ENCODE assay signal across 17 cellular contexts in the genomic region with DNA sequence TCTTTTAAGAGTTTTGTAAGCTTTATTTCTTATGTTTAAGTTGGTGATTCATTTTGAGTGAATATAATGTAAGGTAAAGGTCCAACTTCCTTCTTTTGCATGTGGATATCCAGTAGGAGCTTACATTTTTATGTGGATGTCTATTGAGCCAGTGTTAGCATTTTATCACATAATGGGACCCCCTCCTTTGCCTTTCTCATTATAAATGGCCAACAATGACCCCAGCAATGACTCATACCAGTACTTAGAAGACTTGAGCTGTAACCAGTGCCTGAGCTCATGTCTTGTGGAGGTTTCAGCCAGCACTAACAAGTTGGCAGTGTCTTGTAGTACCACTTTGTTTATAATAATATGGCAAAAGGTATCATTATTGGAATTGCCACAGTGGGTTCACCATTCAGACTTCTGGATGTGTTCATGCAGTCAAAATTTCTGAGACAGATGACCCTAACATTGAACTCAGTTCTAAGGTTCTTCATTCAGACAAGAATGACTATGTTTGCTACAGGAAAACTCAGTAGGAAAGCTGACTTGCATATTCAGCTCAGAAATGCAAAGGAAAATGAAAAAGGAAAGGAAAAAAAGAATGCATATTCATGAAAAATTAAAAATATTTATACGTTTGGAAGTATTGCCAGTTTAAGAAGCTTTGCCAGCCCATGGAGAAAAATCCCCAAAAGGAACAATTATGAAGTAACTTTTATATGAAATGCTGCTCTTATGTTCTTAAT. TPM values are rescaled to one million over a fixed set of nuclear protein-coding genes. Genes with fewer than 3 reads are reported as not detected.
DNase-seq lines count a peak whose midpoint lies in the region; ATAC-seq, FAIRE-seq and TF ChIP-seq lines count a peak whose summit lies in the region.
"Had no signal": no experiment of that assay in that cellular context is flagged by ENCODE, and none has a peak within 500 bp of the region (broad histone marks: within the 10 kb centered on the region; RNA-seq: fewer than 3 reads in every experiment).

No MANE protein-coding gene starts in this region.

- peak overlapping the region; percentile 75; the same call in 1 of the 2 replicates for H2BK5ac ChIP-seq in H1 (ENCODE audit: low read depth, low read length)

- no peak overlapping the region for H3K4ac ChIP-seq in H1 (replicated peaks; ENCODE audit: insufficient read length, low read depth, low read length)

- CTCF ChIA-PET in H1 (lab: Charles Lee; ENCODE audit: partially characterized antibody), result interaction anchor here (0.7 to 1.8 kb wide), 4 partner anchors 8 to 144 kb away, joined by 3 to 5 read pairs (median 4); no protein-coding TSS in a partner anchor

- no peak overlapping the region for H3K56ac ChIP-seq in H1 (replicated peaks; ENCODE audit: insufficient read length, low read depth, low read length)

- no peak overlapping the region for H4K5ac ChIP-seq in H1 (ENCODE audit: insufficient read length, low read depth, low read length)

- peak overlapping the region; percentile 34; the same call in 1 of the 2 replicates for H3K18ac ChIP-seq in H1 (ENCODE audit: extremely low read depth, low read length)

- no peak overlapping the region for H4K8ac ChIP-seq in H1 (ENCODE audit: extremely low read depth, insufficient read depth, low read length)

- H2BK120ac ChIP-seq in H1 (replicated peaks; ENCODE audit: low read depth, low read length), result no peak overlapping the region

- H3K79me2 ChIP-seq in H1 (ENCODE audit: control insufficient read depth in 1 of 2, insufficient read depth in 2 of 2, low read length in 2 of 2), result no peaks in the 10 kb centered on the region

- peaks cover 4 to 7% of the 10 kb centered on the region in 2 donors for H3K36me3 Mint-ChIP-seq in activated naive CD4-positive, alpha-beta T cell treated with anti-CD3 and anti-CD28 coated beads, Interleukin-2, amount 50 U/mL, for 72 hours
- H3K36me3 Mint-ChIP-seq in stimulated activated effector memory CD8-positive, alpha-beta T cell treated with anti-CD3 and anti-CD28 coated beads, Interleukin-12 subunit alpha, Interleukin-12 subunit beta, amount 100 ng/mL, for 72 hours, result no peaks in the 10 kb centered on the region

- H3K9me3 ChIP-seq in SK-N-MC (ENCODE audit: low read depth, low read length) (no peaks in the 10 kb centered on the region), H1 (ENCODE audit: insufficient read depth in 2 of 2, low read depth in 1 of 2, low read length in 1 of 2) (no peaks in the 10 kb centered on the region)
- H3K9me3 ChIP-seq: prostate gland had no signal

- no peaks in the 10 kb centered on the region for H4K20me1 ChIP-seq in H1 (replicated peaks in 1 of 2; ENCODE audit: control insufficient read depth in 1 of 2, insufficient read depth in 2 of 2, low read length in 2 of 2)

- no peak overlapping the region for H3K23ac ChIP-seq in H1 (ENCODE audit: insufficient read length)

- no peak overlapping the region for H2AFZ ChIP-seq in H1 (ENCODE audit: low read length)

- H3K9me3 Mint-ChIP-seq in activated naive CD4-positive, alpha-beta T cell treated with anti-CD3 and anti-CD28 coated beads, Interleukin-2, amount 50 U/mL, for 72 hours, result peaks cover 4 to 21% of the 10 kb centered on the region in 2 donors
- peaks cover 8% of the 10 kb centered on the region for H3K9me3 Mint-ChIP-seq in stimulated activated effector memory CD8-positive, alpha-beta T cell treated with anti-CD3 and anti-CD28 coated beads, Interleukin-12 subunit alpha, Interleukin-12 subunit beta, amount 100 ng/mL, for 72 hours

- no peak for TF ChIP-seq EP300 in H1 (IDR thresholded peaks at IDR 0.05; ENCODE audit: borderline replicate concordance in 1 of 2, low read depth in 2 of 2, low read length in 2 of 2)

- H3K4me1 ChIP-seq in H1 (replicated peaks in 1 of 4; ENCODE audit: control insufficient read depth in 3 of 4, insufficient read depth in 4 of 4, low read length in 3 of 4), result peaks cover 0 to 6% (median 4%) of the 10 kb centered on the region in 4 experiments; a peak in 3 of 7 replicates
- H3K4me1 ChIP-seq: ascending aorta, prostate gland had no signal

- H3K9ac ChIP-seq in SK-N-MC (ENCODE audit: insufficient read length) (peak overlapping the region; percentile 41), H1 (replicated peaks in 1 of 4; ENCODE audit: extremely low read depth in 1 of 4, low read depth in 3 of 4, low read length in 3 of 4) (no peak overlapping the region)

- no peak overlapping the region for H4K91ac ChIP-seq in H1 (replicated peaks; ENCODE audit: insufficient read length, low read length)

- no peak overlapping the region for H3K14ac ChIP-seq in H1 (ENCODE audit: insufficient read length)

- peak overlapping the region; percentile 61; the same call in 1 of the 2 replicates for H3K27ac ChIP-seq in SK-N-MC
- H3K27ac ChIP-seq in H1 (ENCODE audit: low read depth, low read length), result no peak overlapping the region
- H3K27ac ChIP-seq: ascending aorta, prostate gland had no signal

- TF ChIP-seq POLR2A in H1 (IDR thresholded peaks at IDR 0.05; ENCODE audit: control extremely low read depth in 1 of 2, low read depth in 2 of 2, low read length in 2 of 2), result no peak

- peak overlapping the region; percentile 53; the same call in 1 of the 2 replicates for H2BK20ac ChIP-seq in H1 (ENCODE audit: low read length)

- H3K4me3 ChIP-seq in SK-N-MC (peak overlapping the region; percentile 64), H1 (ENCODE audit: extremely low read depth in 1 of 4, insufficient read depth in 2 of 4, low read depth in 3 of 4, low read length in 4 of 4) (peak overlapping the region in 1 of 4 experiments; percentile 17; a peak in 1 of 8 replicates)
- H3K4me3 ChIP-seq: ascending aorta, prostate gland had no signal

- POLR2A ChIA-PET in H1 (lab: Charles Lee; ENCODE audit: partially characterized antibody), result interaction anchor here (0.7 kb wide), 1 partner anchor 14 kb away, joined by 3 read pairs; no protein-coding TSS in a partner anchor

- no peak overlapping the region for H2AK5ac ChIP-seq in H1 (ENCODE audit: low read depth, low read length)

- no peak for TF ChIP-seq CTCF in H1 (IDR thresholded peaks at IDR 0.05; ENCODE audit: control extremely low read depth in 1 of 3, insufficient read depth in 1 of 3, low read depth in 1 of 3, low read length in 3 of 3)

- no peaks in the 10 kb centered on the region; the same call in 1 of the 2 replicates for H3K79me1 ChIP-seq in H1 (ENCODE audit: low read depth, low read length)

- H3K4me2 ChIP-seq in H1 (ENCODE audit: insufficient read depth in 1 of 2, low read depth in 2 of 2, low read length in 2 of 2), result peak overlapping the region; percentile 47 to 48; a peak in 2 of 4 replicates

- H2BK15ac ChIP-seq in H1 (ENCODE audit: low read length), result no peak overlapping the region

- WGBS in H1 (ENCODE audit: extremely low coverage in 1 of 2, insufficient coverage in 1 of 2, insufficient read length in 1 of 2, insufficient replicate concordance in 2 of 2, low coverage in 1 of 2, low lambda C conversion rate in 2 of 2, missing lambda C conversion rate in 1 of 2), 2 experiments, result 54% methylated on average over 1 of the region's 1 CpG; no CpG with 5 or more reads in 1 of the 2 experiments

- H3K23me2 ChIP-seq in H1 (ENCODE audit: low read depth, low read length), result no peaks in the 10 kb centered on the region

- peak overlapping the region; percentile 68; the same call in 1 of the 2 replicates for H2BK12ac ChIP-seq in H1 (ENCODE audit: low read depth, low read length)

- H3K36me3 ChIP-seq in SK-N-MC (ENCODE audit: insufficient read depth, low read length) (no peaks in the 10 kb centered on the region), H1 (ENCODE audit: control insufficient read depth in 2 of 4, insufficient read depth in 4 of 4, low read length in 3 of 4) (no peaks in the 10 kb centered on the region)
- H3K36me3 ChIP-seq: ascending aorta, prostate gland had no signal

- H3K27me3 ChIP-seq in H1 (replicated peaks in 1 of 4; ENCODE audit: control insufficient read depth in 3 of 4, extremely low read depth in 1 of 4, insufficient read depth in 3 of 4, low read length in 3 of 4), result no peaks in the 10 kb centered on the region
- H3K27me3 ChIP-seq: ascending aorta had no signal

- no peak for DNase-seq in activated naive CD4-positive, alpha-beta T cell treated with anti-CD3 and anti-CD28 coated beads, Interleukin-2, amount 50 U/mL, for 72 hours (ENCODE audit: low spot score in 2 of 2)
- DNase-seq in activated naive CD4-positive, alpha-beta T cell treated with anti-CD3 and anti-CD28 coated beads, Interleukin-2, amount 50 U/mL, for 16 hours, result no peak
- no peak for DNase-seq in SK-N-MC (ENCODE audit: low read depth, low spot score)
- DNase-seq in H1 (ENCODE audit: low read depth in 1 of 2, low spot score in 2 of 2), result peak in 1 of 2 experiments; percentile 39
- DNase-seq in stimulated activated effector memory CD8-positive, alpha-beta T cell treated with anti-CD3 and anti-CD28 coated beads, Interleukin-12 subunit alpha, Interleukin-12 subunit beta, amount 100 ng/mL, for 72 hours (ENCODE audit: low spot score in 2 of 2), result no peak
- DNase-seq in DMS53 (lab: John Stamatoyannopoulos, UW), result no peak
- no peak for DNase-seq in cerebellar cortex (ENCODE audit: low spot score)
- DNase-seq: effector CD8-positive, alpha-beta T cell; Kasumi-1; left colon; naive B cell; NCI-H2081 treated with DMSO at 0.1 percent for 48 hours had no signal

- ATAC-seq in activated naive CD4-positive, alpha-beta T cell treated with anti-CD3 and anti-CD28 coated beads, Interleukin-2, amount 50 U/mL, for 72 hours, result peak; percentile 28 to 65
- peak; percentile 81 for ATAC-seq in stimulated activated effector memory CD8-positive, alpha-beta T cell treated with anti-CD3 and anti-CD28 coated beads, Interleukin-12 subunit alpha, Interleukin-12 subunit beta, amount 100 ng/mL, for 72 hours
- no peak for ATAC-seq in GM21367 (IDR thresholded peaks at IDR 0.05; ENCODE audit: unreplicated experiment)
- ATAC-seq: left colon had no signal

- FAIRE-seq in H1 (lab: Jason Lieb, UNC), result peak; percentile 89
- FAIRE-seq: D721Med had no signal

- H3K4me1 Mint-ChIP-seq in stimulated activated effector memory CD8-positive, alpha-beta T cell treated with anti-CD3 and anti-CD28 coated beads, Interleukin-12 subunit alpha, Interleukin-12 subunit beta, amount 100 ng/mL, for 72 hours, result peaks cover 19% of the 10 kb centered on the region
- H3K4me1 Mint-ChIP-seq: naive B cell had no signal

- H3K27ac Mint-ChIP-seq in activated naive CD4-positive, alpha-beta T cell treated with anti-CD3 and anti-CD28 coated beads, Interleukin-2, amount 50 U/mL, for 72 hours, result no peak overlapping the region
- H3K27ac Mint-ChIP-seq in stimulated activated effector memory CD8-positive, alpha-beta T cell treated with anti-CD3 and anti-CD28 coated beads, Interleukin-12 subunit alpha, Interleukin-12 subunit beta, amount 100 ng/mL, for 72 hours, result no peak overlapping the region
- H3K27ac Mint-ChIP-seq: naive B cell had no signal

- no peak overlapping the region for H3K4me3 Mint-ChIP-seq in stimulated activated effector memory CD8-positive, alpha-beta T cell treated with anti-CD3 and anti-CD28 coated beads, Interleukin-12 subunit alpha, Interleukin-12 subunit beta, amount 100 ng/mL, for 72 hours
- H3K4me3 Mint-ChIP-seq: naive B cell had no signal

- no peak for TF ChIP-seq RAD21 in H1 (IDR thresholded peaks at IDR 0.05 in 1 of 2, conservative IDR thresholded peaks at IDR 0.05 in 1 of 2; ENCODE audit: low read depth in 2 of 2, low read length in 2 of 2)

RNA-seq across cellular contexts. Expression of a gene that starts 41.0 kb away (rescaled TPM):
- total RNA-seq in activated naive CD4-positive, alpha-beta T cell treated with anti-CD3 and anti-CD28 coated beads, Interleukin-2, amount 50 U/mL, for 72 hours, result not detected
- total RNA-seq in H1 (2021; fragmentation: NEBNext Ultra II Directional; extraction: Animal tissue kit (Norgen Biotek cat#: 25700)), result 0.29 TPM in 1 of 2 replicates, not detected in the other
- not detected in 2 replicates for polyA plus RNA-seq in H1 (2011; rRNA removed)
- polyA plus RNA-seq in H1 (2011; cell fraction: cytosol; rRNA removed), result not detected
- polyA plus RNA-seq in H1 (2011; cell fraction: nucleus; rRNA removed), result not detected
- not detected in 4 replicates for polyA plus RNA-seq in H1 (2012, experiment 1 of 2)
- not detected for polyA plus RNA-seq in H1 (2012, experiment 2 of 2)
- 0.22 TPM for polyA plus RNA-seq in H1 (2013, experiment 1 of 2)
- polyA plus RNA-seq in H1 (2013, experiment 2 of 2), result 0.18 TPM
- polyA minus RNA-seq in H1 (2011; rRNA and poly(A)+ RNA removed), result not detected in 2 replicates
- polyA minus RNA-seq in H1 (2011; cell fraction: cytosol; rRNA and poly(A)+ RNA removed), result not detected
- polyA minus RNA-seq in H1 (2011; cell fraction: nucleus; rRNA and poly(A)+ RNA removed), result not detected
- total RNA-seq: glomerular endothelial cell, prostate gland had no signal
